Comparison of ENCODE assay signal across 28 cellular contexts in the genomic region with DNA sequence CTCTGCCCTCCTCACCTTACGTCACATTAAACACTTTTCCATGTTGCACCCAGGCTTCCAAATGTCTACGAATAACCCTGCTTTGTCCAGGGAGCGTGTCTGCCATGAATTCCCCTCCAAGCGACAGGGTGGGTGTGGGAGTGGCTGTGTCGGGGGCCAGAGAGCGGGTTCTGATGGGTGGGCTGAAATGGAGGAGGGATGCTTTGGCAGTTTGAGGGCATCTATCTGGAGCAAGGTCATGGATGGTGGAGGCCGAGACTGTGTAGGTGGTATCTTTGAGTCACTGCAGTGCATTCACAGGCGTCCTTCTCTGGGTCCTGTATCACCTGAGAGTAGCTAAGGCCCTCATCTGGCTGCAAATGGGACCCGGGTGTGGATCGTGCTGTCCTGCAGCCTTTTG.
"Had no signal": no experiment of that assay in that cellular context is flagged by ENCODE, and none has a peak within 500 bp of the region (broad histone marks: within the 10 kb centered on the region; RNA-seq: fewer than 3 reads in every experiment).

No MANE protein-coding gene starts in this region.

- H3K9me3 ChIP-seq: breast epithelium, esophagus squamous epithelium, mucosa of descending colon, pancreas, psoas muscle, tibial nerve had no signal

- H3K4me1 ChIP-seq: breast epithelium, pancreas had no signal

- H3K4me3 ChIP-seq: breast epithelium, esophagus squamous epithelium, hepatocyte, mucosa of descending colon, pancreas, psoas muscle, tibial nerve had no signal

- H3K4me1 Mint-ChIP-seq: activated naive CD4-positive, alpha-beta T cell treated with anti-CD3 and anti-CD28 coated beads, Interleukin-2, amount 10 ng/mL, durations not matched to agents 7 days and 5 days; central memory CD8-positive, alpha-beta T cell had no signal

- H3K4me3 Mint-ChIP-seq: activated naive CD4-positive, alpha-beta T cell treated with anti-CD3 and anti-CD28 coated beads, Interleukin-2, amount 10 ng/mL, durations not matched to agents 7 days and 5 days; central memory CD8-positive, alpha-beta T cell; natural killer cell treated with Interleukin-12 subunit alpha and Interleukin-12 subunit beta and Interleukin-15 and Interleukin-18, amount 100 ng/mL, for 72 hours; T-helper 1 cell treated with Interleukin-12 subunit alpha and Interleukin-12 subunit beta and Interleukin-4 antibody, amounts not matched to agents 30 μg/mL and 1 μg/mL, for 36 hours had no signal

- H3K9me3 Mint-ChIP-seq: activated naive CD4-positive, alpha-beta T cell treated with anti-CD3 and anti-CD28 coated beads, Interleukin-2, amount 10 ng/mL, durations not matched to agents 7 days and 5 days; central memory CD8-positive, alpha-beta T cell; natural killer cell treated with Interleukin-12 subunit alpha and Interleukin-12 subunit beta and Interleukin-15 and Interleukin-18, amount 100 ng/mL, for 72 hours; T-helper 1 cell treated with Interleukin-12 subunit alpha and Interleukin-12 subunit beta and Interleukin-4 antibody, amounts not matched to agents 30 μg/mL and 1 μg/mL, for 36 hours had no signal

- H3K27ac Mint-ChIP-seq: activated naive CD4-positive, alpha-beta T cell treated with anti-CD3 and anti-CD28 coated beads, Interleukin-2, amount 10 ng/mL, durations not matched to agents 7 days and 5 days; natural killer cell treated with Interleukin-12 subunit alpha and Interleukin-12 subunit beta and Interleukin-15 and Interleukin-18, amount 100 ng/mL, for 72 hours; T-helper 1 cell treated with Interleukin-12 subunit alpha and Interleukin-12 subunit beta and Interleukin-4 antibody, amounts not matched to agents 30 μg/mL and 1 μg/mL, for 36 hours had no signal

- H3K36me3 Mint-ChIP-seq: activated naive CD4-positive, alpha-beta T cell treated with anti-CD3 and anti-CD28 coated beads, Interleukin-2, amount 10 ng/mL, durations not matched to agents 7 days and 5 days; natural killer cell treated with Interleukin-12 subunit alpha and Interleukin-12 subunit beta and Interleukin-15 and Interleukin-18, amount 100 ng/mL, for 72 hours had no signal

- H3K27ac ChIP-seq: breast epithelium, epithelial cell of prostate, esophagus squamous epithelium, hepatocyte, pancreas, psoas muscle, tibial nerve, VCaP had no signal

- ATAC-seq: activated CD4-positive, CD25-positive, alpha-beta regulatory T cell treated with anti-CD3 and anti-CD28 coated beads, Interleukin-2, amount 50 U/mL, for 24 hours; mucosa of descending colon; natural killer cell treated with Interleukin-12 subunit alpha and Interleukin-12 subunit beta and Interleukin-15 and Interleukin-18, amount 100 ng/mL, for 72 hours; pancreas; psoas muscle had no signal

- DNase-seq: activated CD4-positive, alpha-beta T cell treated with anti-CD3 and anti-CD28 coated beads for 48 hours; activated CD4-positive, alpha-beta T cell treated with anti-CD3 and anti-CD28 coated beads, Interleukin-2, amount 50 U/mL, for 48 hours; activated CD8-positive, alpha-beta memory T cell treated with anti-CD3 and anti-CD28 coated beads for 24 hours; activated gamma-delta T cell; activated naive CD4-positive, alpha-beta T cell treated with anti-CD3 and anti-CD28 coated beads, Interleukin-2, amount 10 ng/mL, durations not matched to agents 7 days and 5 days; amniotic stem cell; dermis blood vessel endothelial cell; effector CD4-positive, alpha-beta T cell; esophagus squamous epithelium; glutamatergic neuron; mesenchymal stem cell; mucosa of descending colon; nucleus accumbens; psoas muscle; stimulated activated CD4-positive, alpha-beta T cell treated with anti-CD3 and anti-CD28 coated beads, Interleukin-2, amount 100 ng/mL, for 48 hours; stimulated activated naive CD4-positive, alpha-beta T cell treated with Interleukin-2 at 50 U/mL for 16 hours; SW 1271; T-helper 9 cell had no signal

- H3K36me3 ChIP-seq: breast epithelium, esophagus squamous epithelium, pancreas, tibial nerve had no signal

- H3K27me3 ChIP-seq: breast epithelium, esophagus squamous epithelium, hepatocyte, pancreas, tibial nerve had no signal
